1 cellular context compared by ENCODE assay signal in genomic region chr15:40354408-40355171, GRCh38.
TF ChIP-seq lines count a peak whose summit lies in the region.

No MANE protein-coding gene starts in this region.

TF ChIP-seq in GM12878, 131 proteins besides CTCF, POLR2A, EP300 and RAD21:
- TF ChIP-seq ZNF217 (IDR thresholded peaks at IDR 0.05) (no peak), NRF1 (conservative IDR thresholded peaks at IDR 0.05; ENCODE audit: low read depth, low read length) (no peak), BCL11A (IDR thresholded peaks at IDR 0.05; ENCODE audit: low read depth, low read length) (no peak), CHD2 (IDR thresholded peaks at IDR 0.05; ENCODE audit: borderline replicate concordance, low read depth, low read length) (no peak), RB1 (IDR thresholded peaks at IDR 0.05; ENCODE audit: borderline replicate concordance) (no peak), ZBED1 (IDR thresholded peaks at IDR 0.05; ENCODE audit: borderline replicate concordance) (no peak), ZSCAN29 (IDR thresholded peaks at IDR 0.05) (no peak), GABPA (IDR thresholded peaks at IDR 0.05; ENCODE audit: low read depth) (no peak), RFX5 (IDR thresholded peaks at IDR 0.05; ENCODE audit: low read depth, low read length) (no peak), NR2C1 (IDR thresholded peaks at IDR 0.05) (no peak), MLLT1 (IDR thresholded peaks at IDR 0.05) (no peak), DPF2 (IDR thresholded peaks at IDR 0.05) (no peak), CBX3 (IDR thresholded peaks at IDR 0.05; ENCODE audit: borderline replicate concordance, low read depth) (no peak), CEBPB (IDR thresholded peaks at IDR 0.05; ENCODE audit: borderline replicate concordance in 1 of 2, low read depth in 2 of 2, low read length in 2 of 2) (no peak)
- TF ChIP-seq, protein P1, sequence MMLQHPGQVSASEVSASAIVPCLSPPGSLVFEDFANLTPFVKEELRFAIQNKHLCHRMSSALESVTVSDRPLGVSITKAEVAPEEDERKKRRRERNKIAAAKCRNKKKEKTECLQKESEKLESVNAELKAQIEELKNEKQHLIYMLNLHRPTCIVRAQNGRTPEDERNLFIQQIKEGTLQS (IDR thresholded peaks at IDR 0.05; ENCODE audit: borderline replicate concordance, extremely low read depth, low read depth, low read length), result no peak
- TF ChIP-seq, protein P2, sequence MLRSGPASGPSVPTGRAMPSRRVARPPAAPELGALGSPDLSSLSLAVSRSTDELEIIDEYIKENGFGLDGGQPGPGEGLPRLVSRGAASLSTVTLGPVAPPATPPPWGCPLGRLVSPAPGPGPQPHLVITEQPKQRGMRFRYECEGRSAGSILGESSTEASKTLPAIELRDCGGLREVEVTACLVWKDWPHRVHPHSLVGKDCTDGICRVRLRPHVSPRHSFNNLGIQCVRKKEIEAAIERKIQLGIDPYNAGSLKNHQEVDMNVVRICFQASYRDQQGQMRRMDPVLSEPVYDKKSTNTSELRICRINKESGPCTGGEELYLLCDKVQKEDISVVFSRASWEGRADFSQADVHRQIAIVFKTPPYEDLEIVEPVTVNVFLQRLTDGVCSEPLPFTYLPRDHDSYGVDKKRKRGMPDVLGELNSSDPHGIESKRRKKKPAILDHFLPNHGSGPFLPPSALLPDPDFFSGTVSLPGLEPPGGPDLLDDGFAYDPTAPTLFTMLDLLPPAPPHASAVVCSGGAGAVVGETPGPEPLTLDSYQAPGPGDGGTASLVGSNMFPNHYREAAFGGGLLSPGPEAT (IDR thresholded peaks at IDR 0.05; ENCODE audit: low read depth), result no peak
- TF ChIP-seq, protein P3, sequence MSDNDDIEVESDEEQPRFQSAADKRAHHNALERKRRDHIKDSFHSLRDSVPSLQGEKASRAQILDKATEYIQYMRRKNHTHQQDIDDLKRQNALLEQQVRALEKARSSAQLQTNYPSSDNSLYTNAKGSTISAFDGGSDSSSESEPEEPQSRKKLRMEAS (IDR thresholded peaks at IDR 0.05; ENCODE audit: low read depth, low read length), result no peak
- TF ChIP-seq, protein P4, sequence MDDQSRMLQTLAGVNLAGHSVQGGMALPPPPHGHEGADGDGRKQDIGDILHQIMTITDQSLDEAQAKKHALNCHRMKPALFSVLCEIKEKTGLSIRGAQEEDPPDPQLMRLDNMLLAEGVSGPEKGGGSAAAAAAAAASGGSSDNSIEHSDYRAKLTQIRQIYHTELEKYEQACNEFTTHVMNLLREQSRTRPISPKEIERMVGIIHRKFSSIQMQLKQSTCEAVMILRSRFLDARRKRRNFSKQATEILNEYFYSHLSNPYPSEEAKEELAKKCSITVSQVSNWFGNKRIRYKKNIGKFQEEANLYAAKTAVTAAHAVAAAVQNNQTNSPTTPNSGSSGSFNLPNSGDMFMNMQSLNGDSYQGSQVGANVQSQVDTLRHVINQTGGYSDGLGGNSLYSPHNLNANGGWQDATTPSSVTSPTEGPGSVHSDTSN (IDR thresholded peaks at IDR 0.05; ENCODE audit: insufficient replicate concordance, low read depth, low read length), result no peak
